Comparison of ENCODE assay signal across 1 cellular context in genomic region chr17:74751210-74751529, GRCh38.
TF ChIP-seq lines count a peak whose summit lies in the region.

No MANE protein-coding gene starts in this region.

TF ChIP-seq in K562, 482 proteins besides CTCF, POLR2A, EP300 and RAD21:
- TF ChIP-seq NKRF (IDR thresholded peaks at IDR 0.05; ENCODE audit: borderline replicate concordance) = no peak
- TF ChIP-seq ZNF696 (CRISPR knock-in tag; conservative IDR thresholded peaks at IDR 0.05) = no peak
- TF ChIP-seq TRIM28 (IDR thresholded peaks at IDR 0.05) = no peak
- no peak for TF ChIP-seq CHD2 (IDR thresholded peaks at IDR 0.05; ENCODE audit: low read depth, low read length)
- TF ChIP-seq ZNF407 (IDR thresholded peaks at IDR 0.05; ENCODE audit: low read depth) = no peak
- TF ChIP-seq PPARD (CRISPR knock-in tag; IDR thresholded peaks at IDR 0.05) = no peak
- no peak for TF ChIP-seq THRA (IDR thresholded peaks at IDR 0.05)
- TF ChIP-seq ZNF217 (CRISPR knock-in tag; IDR thresholded peaks at IDR 0.05) = no peak
- TF ChIP-seq FOSL1 (tag; conservative IDR thresholded peaks at IDR 0.05) = no peak
- no peak for TF ChIP-seq HCFC1 (IDR thresholded peaks at IDR 0.05; ENCODE audit: low read depth, low read length)
- no peak for TF ChIP-seq CCAR2 (IDR thresholded peaks at IDR 0.05; ENCODE audit: low read depth, low read length)
- TF ChIP-seq NCOA2 (IDR thresholded peaks at IDR 0.05; ENCODE audit: partially characterized antibody in 2 of 2) = no peak
- no peak for TF ChIP-seq ETV6 (IDR thresholded peaks at IDR 0.05; ENCODE audit: borderline replicate concordance in 1 of 2, low read depth in 2 of 2, low read length in 1 of 2)
- no peak for TF ChIP-seq ETV6 (CRISPR knock-in tag; IDR thresholded peaks at IDR 0.05; ENCODE audit: borderline replicate concordance)
- TF ChIP-seq BRD4 (IDR thresholded peaks at IDR 0.05) = no peak
- no peak for TF ChIP-seq MAFF (IDR thresholded peaks at IDR 0.05; ENCODE audit: low read length)
- no peak for TF ChIP-seq ZNF740 (CRISPR knock-in tag; IDR thresholded peaks at IDR 0.05)
- TF ChIP-seq ZNF740 (tag; IDR thresholded peaks at IDR 0.05) = no peak
- no peak for TF ChIP-seq ZNF133 (CRISPR knock-in tag; IDR thresholded peaks at IDR 0.05)
- TF ChIP-seq NEUROD1 (IDR thresholded peaks at IDR 0.05; ENCODE audit: borderline replicate concordance, low read depth, low read length, partially characterized antibody) = no peak
- no peak for TF ChIP-seq ZNF655 (CRISPR knock-in tag; IDR thresholded peaks at IDR 0.05)
- TF ChIP-seq ZNF76 (CRISPR knock-in tag; IDR thresholded peaks at IDR 0.05; ENCODE audit: borderline replicate concordance) = no peak
